Comparison of ENCODE assay signal across 1 cellular context in the genomic region with DNA sequence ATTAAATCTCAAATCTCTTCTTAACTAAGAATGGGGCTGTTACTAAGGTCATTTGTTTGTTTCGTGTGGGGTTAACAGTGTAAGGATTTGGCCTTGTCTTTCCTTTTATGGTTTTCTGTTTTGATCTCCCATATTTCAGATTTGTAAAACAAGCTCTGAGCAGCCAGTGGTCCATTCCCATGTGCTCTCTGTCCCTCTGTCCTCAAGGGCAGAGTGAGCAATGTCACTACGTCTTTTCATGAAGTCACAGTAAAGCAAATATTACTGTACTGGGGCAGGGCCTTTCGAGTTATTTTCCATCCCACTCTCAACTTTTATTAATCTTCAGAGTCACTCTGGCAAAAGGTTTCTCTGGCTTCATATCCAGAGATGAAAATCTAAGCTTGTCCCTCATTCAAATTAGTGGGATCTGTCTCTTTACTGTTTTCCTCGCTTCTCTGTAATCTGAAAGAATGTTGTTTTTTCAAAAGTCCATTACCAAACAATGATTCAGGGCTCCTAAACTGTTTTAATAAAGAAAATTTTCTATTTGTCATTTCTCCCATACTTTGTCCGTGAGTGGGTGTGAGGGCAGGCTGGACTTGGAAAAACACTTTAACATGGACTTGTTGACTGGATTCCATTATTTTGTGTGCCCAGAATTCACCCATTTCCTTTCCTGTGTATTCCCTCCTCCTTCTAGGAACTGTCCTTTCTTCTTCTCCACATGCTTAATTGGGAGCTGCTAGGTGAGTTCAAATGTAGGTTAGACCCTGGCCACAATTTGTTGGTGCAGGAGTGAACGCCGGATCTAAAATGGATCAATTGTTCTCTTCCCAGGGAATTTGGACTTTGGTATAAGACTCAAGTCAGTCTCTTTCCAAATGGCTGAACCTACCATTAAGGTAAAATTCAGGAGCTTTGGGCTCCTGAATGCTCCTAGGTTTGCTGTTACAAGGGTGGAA.
TF ChIP-seq lines count a peak whose summit lies in the region.

No MANE protein-coding gene starts in this region.

TF ChIP-seq in HepG2, 621 proteins besides CTCF, POLR2A, EP300 and RAD21 (continued from another document):
- TF ChIP-seq, protein P1, sequence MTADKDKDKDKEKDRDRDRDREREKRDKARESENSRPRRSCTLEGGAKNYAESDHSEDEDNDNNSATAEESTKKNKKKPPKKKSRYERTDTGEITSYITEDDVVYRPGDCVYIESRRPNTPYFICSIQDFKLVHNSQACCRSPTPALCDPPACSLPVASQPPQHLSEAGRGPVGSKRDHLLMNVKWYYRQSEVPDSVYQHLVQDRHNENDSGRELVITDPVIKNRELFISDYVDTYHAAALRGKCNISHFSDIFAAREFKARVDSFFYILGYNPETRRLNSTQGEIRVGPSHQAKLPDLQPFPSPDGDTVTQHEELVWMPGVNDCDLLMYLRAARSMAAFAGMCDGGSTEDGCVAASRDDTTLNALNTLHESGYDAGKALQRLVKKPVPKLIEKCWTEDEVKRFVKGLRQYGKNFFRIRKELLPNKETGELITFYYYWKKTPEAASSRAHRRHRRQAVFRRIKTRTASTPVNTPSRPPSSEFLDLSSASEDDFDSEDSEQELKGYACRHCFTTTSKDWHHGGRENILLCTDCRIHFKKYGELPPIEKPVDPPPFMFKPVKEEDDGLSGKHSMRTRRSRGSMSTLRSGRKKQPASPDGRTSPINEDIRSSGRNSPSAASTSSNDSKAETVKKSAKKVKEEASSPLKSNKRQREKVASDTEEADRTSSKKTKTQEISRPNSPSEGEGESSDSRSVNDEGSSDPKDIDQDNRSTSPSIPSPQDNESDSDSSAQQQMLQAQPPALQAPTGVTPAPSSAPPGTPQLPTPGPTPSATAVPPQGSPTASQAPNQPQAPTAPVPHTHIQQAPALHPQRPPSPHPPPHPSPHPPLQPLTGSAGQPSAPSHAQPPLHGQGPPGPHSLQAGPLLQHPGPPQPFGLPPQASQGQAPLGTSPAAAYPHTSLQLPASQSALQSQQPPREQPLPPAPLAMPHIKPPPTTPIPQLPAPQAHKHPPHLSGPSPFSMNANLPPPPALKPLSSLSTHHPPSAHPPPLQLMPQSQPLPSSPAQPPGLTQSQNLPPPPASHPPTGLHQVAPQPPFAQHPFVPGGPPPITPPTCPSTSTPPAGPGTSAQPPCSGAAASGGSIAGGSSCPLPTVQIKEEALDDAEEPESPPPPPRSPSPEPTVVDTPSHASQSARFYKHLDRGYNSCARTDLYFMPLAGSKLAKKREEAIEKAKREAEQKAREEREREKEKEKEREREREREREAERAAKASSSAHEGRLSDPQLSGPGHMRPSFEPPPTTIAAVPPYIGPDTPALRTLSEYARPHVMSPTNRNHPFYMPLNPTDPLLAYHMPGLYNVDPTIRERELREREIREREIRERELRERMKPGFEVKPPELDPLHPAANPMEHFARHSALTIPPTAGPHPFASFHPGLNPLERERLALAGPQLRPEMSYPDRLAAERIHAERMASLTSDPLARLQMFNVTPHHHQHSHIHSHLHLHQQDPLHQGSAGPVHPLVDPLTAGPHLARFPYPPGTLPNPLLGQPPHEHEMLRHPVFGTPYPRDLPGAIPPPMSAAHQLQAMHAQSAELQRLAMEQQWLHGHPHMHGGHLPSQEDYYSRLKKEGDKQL (CRISPR knock-in tag; IDR thresholded peaks at IDR 0.05; ENCODE audit: low read depth), result no peak
- TF ChIP-seq SP140L (CRISPR knock-in tag; IDR thresholded peaks at IDR 0.05; ENCODE audit: borderline replicate concordance) (no peak), EHMT2 (IDR thresholded peaks at IDR 0.05; ENCODE audit: borderline replicate concordance, low read depth, low read length) (0 out of 2 replicates have a peak, but pooled peaks have one; percentile 52), CREB1 (IDR thresholded peaks at IDR 0.05) (no peak), CREB1 (CRISPR knock-in tag; IDR thresholded peaks at IDR 0.05) (0 out of 2 replicates have a peak, but pooled peaks have one; percentile 9), ZNF629 (CRISPR knock-in tag; conservative IDR thresholded peaks at IDR 0.05) (peak; percentile 83), ZZZ3 (CRISPR knock-in tag; IDR thresholded peaks at IDR 0.05; ENCODE audit: borderline replicate concordance) (no peak)
